Comparison of ENCODE assay signal across 8 cellular contexts in the genomic region with DNA sequence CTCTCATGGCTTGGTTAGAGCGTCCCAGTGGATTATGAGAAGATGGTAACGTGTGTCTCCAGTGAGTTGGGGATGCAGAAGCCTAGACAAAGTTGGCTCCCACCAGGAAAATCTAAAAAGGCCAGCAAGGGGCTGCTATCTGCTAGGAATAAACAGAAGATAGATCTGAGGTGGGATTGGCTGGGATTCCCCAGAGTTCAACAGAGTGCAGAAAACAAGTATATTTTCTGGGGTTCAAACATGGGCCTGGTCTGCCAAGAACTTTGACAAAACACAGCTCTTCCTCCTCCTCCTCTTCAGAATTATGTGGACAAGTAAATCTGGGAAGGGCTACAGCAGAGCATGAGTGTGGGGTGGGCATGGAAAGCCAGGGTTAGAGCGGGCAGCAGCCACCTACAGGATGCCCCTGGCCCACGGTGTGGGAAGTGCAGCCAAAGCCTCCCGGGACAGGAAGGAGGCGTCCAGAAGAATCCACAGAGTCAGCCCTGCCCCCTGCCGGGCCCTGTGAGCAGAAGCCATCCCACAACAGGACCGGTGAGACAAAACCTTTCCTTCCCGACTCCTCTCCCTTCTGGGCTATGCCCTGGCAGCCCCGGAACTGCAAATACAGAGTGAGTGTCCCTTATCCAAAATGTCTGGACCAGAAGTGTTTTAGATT.
A peak's percentile ranks its signal among the peaks of the same experiment; 100 is the strongest.
DNase-seq lines count a peak whose midpoint lies in the region; ATAC-seq and TF ChIP-seq lines count a peak whose summit lies in the region.

No MANE protein-coding gene starts in this region.

- no peaks in the 10 kb centered on the region for H3K9me2 ChIP-seq in PC-9 (ENCODE audit: insufficient read depth)

- no peaks in the 10 kb centered on the region for H3K36me3 ChIP-seq in PC-9 (ENCODE audit: low read depth)

- H3K4me3 ChIP-seq in PC-9, result no peak overlapping the region

- no peaks in the 10 kb centered on the region for H4K20me1 ChIP-seq in PC-9 (ENCODE audit: insufficient read depth)

- peak overlapping the region in 1 of 2 donors; percentile 24 for H3K27ac Mint-ChIP-seq in effector memory CD8-positive, alpha-beta T cell

- H2AFZ ChIP-seq in PC-9, result no peak overlapping the region

- no peaks in the 10 kb centered on the region for H3F3A ChIP-seq in PC-9 (ENCODE audit: insufficient read depth, low read depth)

- peaks cover 57 to 69% of the 10 kb centered on the region in 2 donors for H3K27me3 Mint-ChIP-seq in effector memory CD8-positive, alpha-beta T cell

- TF ChIP-seq CTCF in PC-9 (conservative IDR thresholded peaks at IDR 0.05), result 0 out of 2 replicates have a peak, but pooled peaks have one; percentile 24

- H3K9me3 Mint-ChIP-seq in effector memory CD8-positive, alpha-beta T cell, result no peaks in the 10 kb centered on the region

- CTCF ChIA-PET in PC-9 (lab: Charles Lee), result no interaction called here

- no peaks in the 10 kb centered on the region for H3K36me3 Mint-ChIP-seq in effector memory CD8-positive, alpha-beta T cell (ENCODE audit: insufficient read depth)

- no peaks in the 10 kb centered on the region for H3K9me3 ChIP-seq in PC-9 (ENCODE audit: insufficient read depth, low read depth)

- no peak overlapping the region for H3K4me3 Mint-ChIP-seq in effector memory CD8-positive, alpha-beta T cell

- DNase-seq in PC-9 (peak in 1 of 2 experiments; percentile 19), ecto neural progenitor cell (ENCODE audit: low spot score) (peak; percentile 61), mucosa of gallbladder (ENCODE audit: low spot score) (peak; percentile 38), NCI-H1105 treated with DMSO at 0.1 percent for 48 hours (lab: John Stamatoyannopoulos, UW) (no peak), SK-N-DZ (ENCODE audit: low spot score) (no peak)
- no peak for DNase-seq in effector memory CD8-positive, alpha-beta T cell

- BruUV-seq in PC-9 (replicated peaks; lab: Mats Ljungman, UMichigan), result no TSS peak

- H3K4me2 ChIP-seq in PC-9, result no peak overlapping the region

- POLR2A ChIA-PET in PC-9 (lab: Charles Lee; ENCODE audit: unreplicated experiment), result no interaction called here

- peak; percentile 50 for ATAC-seq in GM18868 (IDR thresholded peaks at IDR 0.05; ENCODE audit: unreplicated experiment)
- ATAC-seq in effector memory CD8-positive, alpha-beta T cell (replicated peaks), result no peak
- ATAC-seq in HG03135 (IDR thresholded peaks at IDR 0.05; ENCODE audit: unreplicated experiment), result no peak

- no peak overlapping the region for H3K27ac ChIP-seq in PC-9

- H3K27me3 ChIP-seq in PC-9 (ENCODE audit: insufficient read depth, low read depth), result peaks cover 70% of the 10 kb centered on the region

- H3K79me2 ChIP-seq in PC-9 (ENCODE audit: low read depth), result no peaks in the 10 kb centered on the region

- H3K4me1 ChIP-seq in PC-9 (replicated peaks; ENCODE audit: insufficient read depth), result no peaks in the 10 kb centered on the region

- intact Hi-C loops in PC-9 (cut with micrococcal nuclease; ENCODE audit: unreplicated experiment), result no loop called here

- peaks cover 0 to 2% of the 10 kb centered on the region in 2 donors for H3K4me1 Mint-ChIP-seq in effector memory CD8-positive, alpha-beta T cell (ENCODE audit: low read depth in 2 of 2)

Comparison
In these comparisons a context has a peak if more than half of its experiments do, and no peak if none do; other contexts are left out.
1. DNase-seq: peak in ecto neural progenitor cell (single experiment) and mucosa of gallbladder (single experiment); none in NCI-H1105 treated with DMSO at 0.1 percent for 48 hours (single experiment), SK-N-DZ (single experiment) and effector memory CD8-positive, alpha-beta T cell (0 of 3).